10 cellular contexts compared by ENCODE assay signal in genomic region chr3:114319453-114319852, GRCh38. TPM values are rescaled to one million over a fixed set of nuclear protein-coding genes. Genes with fewer than 3 reads are reported as not detected.
DNase-seq lines count a peak whose midpoint lies in the region; ATAC-seq lines count a peak whose summit lies in the region.
"Had no signal": no experiment of that assay in that cellular context is flagged by ENCODE, and none has a peak within 500 bp of the region (broad histone marks: within the 10 kb centered on the region; RNA-seq: fewer than 3 reads in every experiment).

No MANE protein-coding gene starts in this region.

- no peak for ATAC-seq in HG03457 (IDR thresholded peaks at IDR 0.05; ENCODE audit: unreplicated experiment)
- no peak for ATAC-seq in right cardiac atrium

- peaks cover 27% of the 10 kb centered on the region for H3K36me3 Mint-ChIP-seq in activated naive CD8-positive, alpha-beta T cell treated with anti-CD3 and anti-CD28 coated beads for 36 hours

- H3K4me3 ChIP-seq in right cardiac atrium (ENCODE audit: low read length) = no peak overlapping the region
- H3K4me3 ChIP-seq: spleen had no signal

- intact Hi-C loops in right cardiac atrium (cut with DNase I) = no loop called here

- peaks cover 71% of the 10 kb centered on the region for H3K4me1 Mint-ChIP-seq in activated naive CD8-positive, alpha-beta T cell treated with anti-CD3 and anti-CD28 coated beads for 36 hours

- H3K9me3 Mint-ChIP-seq in activated naive CD8-positive, alpha-beta T cell treated with anti-CD3 and anti-CD28 coated beads for 36 hours = no peaks in the 10 kb centered on the region

- H3K27me3 Mint-ChIP-seq in activated naive CD8-positive, alpha-beta T cell treated with anti-CD3 and anti-CD28 coated beads for 36 hours = no peaks in the 10 kb centered on the region

- H3K27ac Mint-ChIP-seq in activated naive CD8-positive, alpha-beta T cell treated with anti-CD3 and anti-CD28 coated beads for 36 hours = peak overlapping the region; percentile 68

- no peak overlapping the region for H3K4me3 Mint-ChIP-seq in activated naive CD8-positive, alpha-beta T cell treated with anti-CD3 and anti-CD28 coated beads for 36 hours

- peaks cover 3% of the 10 kb centered on the region for H3K4me1 ChIP-seq in right cardiac atrium (ENCODE audit: control insufficient read depth, insufficient read depth, low read length)

- no peak overlapping the region for H3K27ac ChIP-seq in right cardiac atrium (ENCODE audit: low read length)

- 80% methylated on average over 4 of the region's 4 CpGs for whole genome bisulfite sequencing in right cardiac atrium

- H3K27me3 ChIP-seq in right cardiac atrium (ENCODE audit: control insufficient read depth, insufficient read depth) = no peaks in the 10 kb centered on the region
- H3K27me3 ChIP-seq: spleen had no signal

- DNase-seq in EL = peak; percentile 28
- peak; percentile 38 for DNase-seq in NCI-H1436 (lab: John Stamatoyannopoulos, UW)
- DNase-seq in activated naive CD8-positive, alpha-beta T cell treated with anti-CD3 and anti-CD28 coated beads for 36 hours = no peak
- DNase-seq in left kidney (ENCODE audit: low read depth, low spot score) = peak; percentile 7
- DNase-seq in NCI-H2227 (lab: John Stamatoyannopoulos, UW; ENCODE audit: unreplicated experiment) = no peak
- DNase-seq in SKM-1 treated with dmso at 0.1 percent for 144 hours (lab: John Stamatoyannopoulos, UW; ENCODE audit: unreplicated experiment) = no peak
- no peak for DNase-seq in right cardiac atrium
- DNase-seq: activated CD8-positive, alpha-beta memory T cell treated with anti-CD3 and anti-CD28 coated beads, Interleukin-2, amount 50 U/mL, for 4 hours; spleen had no signal

- no peaks in the 10 kb centered on the region for H3K9me3 ChIP-seq in right cardiac atrium (ENCODE audit: control insufficient read depth, low read length)
- H3K9me3 ChIP-seq: spleen had no signal

RNA-seq across cellular contexts. Expression of gene TIGIT, which starts 25.6 kb away (rescaled TPM):
- 10 to 100 TPM; 12.9 to 16.4 TPM for total RNA-seq in activated naive CD8-positive, alpha-beta T cell treated with anti-CD3 and anti-CD28 coated beads for 36 hours
- total RNA-seq in right cardiac atrium = under 1 TPM in 3 of 4 donors, not detected in 1; 0.11 to 0.53 (median 0.23) TPM
- polyA plus RNA-seq in right cardiac atrium = 0.07 TPM

Comparison
In these comparisons a context has a peak if more than half of its experiments do, and no peak if none do; other contexts are left out.
1. DNase-seq: peak in EL (single experiment), NCI-H1436 (single experiment) and left kidney (single experiment); none in activated naive CD8-positive, alpha-beta T cell treated with anti-CD3 and anti-CD28 coated beads for 36 hours (single experiment), NCI-H2227 (single experiment), SKM-1 treated with dmso at 0.1 percent for 144 hours (single experiment) and right cardiac atrium (0 of 3).
2. RNA of gene TIGIT, which starts 25.6 kb away (total RNA-seq): 12.9 to 16.4 TPM in activated naive CD8-positive, alpha-beta T cell treated with anti-CD3 and anti-CD28 coated beads for 36 hours; 0.11 to 0.53 TPM in right cardiac atrium; every median in the first group is over 4 times any median in the second.